ENCODE assay signal across 8 cellular contexts in the genomic region with DNA sequence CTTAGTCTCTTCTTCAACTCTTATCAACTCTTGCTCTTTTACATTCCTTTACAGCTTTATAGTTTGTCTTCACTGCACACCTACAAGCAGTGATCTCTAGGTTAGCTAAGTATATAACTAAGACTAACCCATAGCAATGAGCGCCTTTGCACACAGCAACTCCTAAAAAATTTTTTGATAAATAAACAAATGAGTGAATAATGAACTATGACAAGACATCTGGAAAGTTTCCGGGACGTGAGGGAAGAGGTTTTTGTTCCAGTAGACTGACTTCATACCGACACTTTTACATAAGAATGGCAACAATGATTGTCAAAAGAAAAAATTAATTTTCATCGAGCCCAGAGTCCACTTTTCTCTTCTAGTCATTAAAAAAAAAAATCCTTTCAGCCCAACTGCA.
DNase-seq lines count a peak whose midpoint lies in the region; ATAC-seq and TF ChIP-seq lines count a peak whose summit lies in the region.

No MANE protein-coding gene starts in this region.

- 6% methylated on average over 5 of the region's 5 CpGs for WGBS in urinary bladder

- no peak for ATAC-seq in left ventricle myocardium superior
- no peak for ATAC-seq in lower lobe of right lung

- no peaks in the 10 kb centered on the region for H3K36me3 ChIP-seq in cardiac muscle cell
- H3K36me3 ChIP-seq in lower lobe of right lung: no peaks in the 10 kb centered on the region
- no peaks in the 10 kb centered on the region for H3K36me3 ChIP-seq in urinary bladder (ENCODE audit: insufficient read depth)

- no peak for DNase-seq in cardiac muscle cell (ENCODE audit: low read depth in 1 of 2, low spot score in 1 of 2)
- no peak for DNase-seq in left ventricle myocardium superior
- DNase-seq in lower lobe of right lung: no peak
- DNase-seq in NCI-H526 treated with DMSO at 0.1 percent for 48 hours (lab: John Stamatoyannopoulos, UW): no peak
- DNase-seq in NCI-H2196 (lab: John Stamatoyannopoulos, UW; ENCODE audit: unreplicated experiment): no peak
- no peak for DNase-seq in NCI-H1105 treated with DMSO at 0.1 percent for 48 hours (lab: John Stamatoyannopoulos, UW)

- H3K4me1 Mint-ChIP-seq in brain: peaks cover 14% of the 10 kb centered on the region

- H3K27me3 ChIP-seq in cardiac muscle cell (no peaks in the 10 kb centered on the region), lower lobe of right lung (ENCODE audit: low read depth) (no peaks in the 10 kb centered on the region)

- intact Hi-C loops in left ventricle myocardium superior (cut with micrococcal nuclease) (no loop called here), lower lobe of right lung (cut with DNase I) (no loop called here)

- no peaks in the 10 kb centered on the region for H3K4me1 ChIP-seq in cardiac muscle cell (ENCODE audit: low read depth)
- H3K4me1 ChIP-seq in lower lobe of right lung: peaks cover 9% of the 10 kb centered on the region
- H3K4me1 ChIP-seq in urinary bladder (ENCODE audit: insufficient read depth): no peaks in the 10 kb centered on the region

- peak overlapping the region; percentile 91 to 97 (median 95) for H3K4me3 Mint-ChIP-seq in brain

- H3K4me3 ChIP-seq in cardiac muscle cell: peak overlapping the region; percentile 41
- H3K4me3 ChIP-seq in lower lobe of right lung: peak overlapping the region; percentile 71
- H3K4me3 ChIP-seq in urinary bladder (ENCODE audit: low read depth, low read length): peak overlapping the region; percentile 50

- H3K9me3 Mint-ChIP-seq in brain: peaks cover 0 to 6% (median 0%) of the 10 kb centered on the region in 5 experiments

- H3K27ac Mint-ChIP-seq in brain: peak overlapping the region; percentile 96 to 99 (median 98)

- peaks cover 4% of the 10 kb centered on the region for H3K36me3 Mint-ChIP-seq in brain

- H3K9me3 ChIP-seq in cardiac muscle cell (ENCODE audit: low read depth) (no peaks in the 10 kb centered on the region), lower lobe of right lung (no peaks in the 10 kb centered on the region)

- peak overlapping the region; percentile 65 for H3K27ac ChIP-seq in cardiac muscle cell
- peak overlapping the region; percentile 84 for H3K27ac ChIP-seq in lower lobe of right lung
- H3K27ac ChIP-seq in urinary bladder (ENCODE audit: low read depth): no peak overlapping the region

- TF ChIP-seq CTCF in cardiac muscle cell (IDR thresholded peaks at IDR 0.05; ENCODE audit: low read depth, low read length): no peak
- TF ChIP-seq CTCF in brain (conservative IDR thresholded peaks at IDR 0.05): no peak
- TF ChIP-seq CTCF in lower lobe of right lung (IDR thresholded peaks at IDR 0.05): no peak

- H3K27me3 Mint-ChIP-seq in brain: peaks cover 6% of the 10 kb centered on the region
